16 cellular contexts compared by ENCODE assay signal in the genomic region with DNA sequence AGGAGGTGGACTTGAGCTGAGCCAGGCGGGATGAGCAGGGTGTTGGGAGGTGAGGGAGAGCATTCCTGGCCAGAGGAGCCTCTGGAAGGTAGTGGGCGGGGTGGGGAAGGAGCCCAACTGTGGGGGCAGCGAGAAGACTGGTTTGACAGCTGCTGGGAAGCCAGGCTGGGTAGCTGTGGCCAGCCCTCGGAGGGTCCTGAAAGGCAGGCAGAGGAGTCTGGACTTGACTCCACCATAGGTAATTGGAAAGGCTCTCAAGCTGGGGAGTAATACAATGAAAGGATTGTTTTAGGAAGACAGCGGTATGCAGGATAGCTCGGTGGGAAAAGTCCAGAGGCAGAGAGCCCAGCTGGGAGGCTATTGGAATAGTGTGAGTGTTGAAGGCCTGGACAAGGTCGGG.
"Had no signal": no experiment of that assay in that cellular context is flagged by ENCODE, and none has a peak within 500 bp of the region (broad histone marks: within the 10 kb centered on the region; RNA-seq: fewer than 3 reads in every experiment).

No MANE protein-coding gene starts in this region.

- H3K27ac Mint-ChIP-seq: activated B cell treated with CpG ODN at 0.5 μM for 24 hours; activated CD4-positive, alpha-beta T cell treated with anti-CD3 and anti-CD28 coated beads, Interleukin-2, amount 10 ng/mL, durations not matched to agents 24 days and 14 days; activated T-helper 1 cell treated with anti-CD3 and anti-CD28 coated beads, Interleukin-12 subunit alpha, Interleukin-12 subunit beta, Interleukin-2, Interleukin-4 antibody, amounts not matched to agents 30 ng/mL and 10 ng/mL and 1 ng/mL, durations not matched to agents 14 hours and 24 hours and 36 hours; stimulated activated memory B cell treated with anti-CD40 and anti-IgM and Interleukin-4, amounts not matched to agents 10 μg/mL and 1 μg/mL and 100 μg/mL, for 72 hours had no signal

- H3K9ac ChIP-seq: neural progenitor cell had no signal

- H3K36me3 Mint-ChIP-seq: stimulated activated memory B cell treated with anti-CD40 and anti-IgM and Interleukin-4, amounts not matched to agents 10 μg/mL and 1 μg/mL and 100 μg/mL, for 72 hours had no signal

- H3K9me3 ChIP-seq: esophagus squamous epithelium, left ventricle myocardium inferior, ovary, tibial nerve, vagina had no signal

- DNase-seq: activated B cell treated with CpG ODN at 0.5 μM for 24 hours; activated CD4-positive, alpha-beta T cell treated with anti-CD3 and anti-CD28 coated beads, Interleukin-2, amount 10 ng/mL, durations not matched to agents 24 days and 14 days; activated CD8-positive, alpha-beta memory T cell treated with anti-CD3 and anti-CD28 coated beads, Interleukin-2, amount 50 U/mL, for 48 hours; anterior cingulate cortex; caudate nucleus; esophagus squamous epithelium; hypothalamus; left ventricle myocardium inferior; stimulated activated CD4-positive, alpha-beta T cell treated with anti-CD3 and anti-CD28 coated beads, Interleukin-2, amount 100 ng/mL, for 48 hours; T-helper 2 cell had no signal

- H3K4me3 ChIP-seq: esophagus squamous epithelium, left ventricle myocardium inferior, neural progenitor cell, ovary, tibial nerve, vagina had no signal

- H3K36me3 ChIP-seq: neural progenitor cell, ovary had no signal

- H3K9me3 Mint-ChIP-seq: activated B cell treated with CpG ODN at 0.5 μM for 24 hours; activated CD4-positive, alpha-beta T cell treated with anti-CD3 and anti-CD28 coated beads, Interleukin-2, amount 10 ng/mL, durations not matched to agents 24 days and 14 days; activated T-helper 1 cell treated with anti-CD3 and anti-CD28 coated beads, Interleukin-12 subunit alpha, Interleukin-12 subunit beta, Interleukin-2, Interleukin-4 antibody, amounts not matched to agents 30 ng/mL and 10 ng/mL and 1 ng/mL, durations not matched to agents 14 hours and 24 hours and 36 hours; neural progenitor cell; stimulated activated memory B cell treated with anti-CD40 and anti-IgM and Interleukin-4, amounts not matched to agents 10 μg/mL and 1 μg/mL and 100 μg/mL, for 72 hours had no signal

- H3K4me1 Mint-ChIP-seq: activated CD4-positive, alpha-beta T cell treated with anti-CD3 and anti-CD28 coated beads, Interleukin-2, amount 10 ng/mL, durations not matched to agents 24 days and 14 days had no signal

- H3K27ac ChIP-seq: esophagus squamous epithelium, left ventricle myocardium inferior, neural progenitor cell, ovary, vagina had no signal

- H3K4me2 ChIP-seq: neural progenitor cell had no signal

- H3K4me3 Mint-ChIP-seq: activated B cell treated with CpG ODN at 0.5 μM for 24 hours; activated CD4-positive, alpha-beta T cell treated with anti-CD3 and anti-CD28 coated beads, Interleukin-2, amount 10 ng/mL, durations not matched to agents 24 days and 14 days; activated T-helper 1 cell treated with anti-CD3 and anti-CD28 coated beads, Interleukin-12 subunit alpha, Interleukin-12 subunit beta, Interleukin-2, Interleukin-4 antibody, amounts not matched to agents 30 ng/mL and 10 ng/mL and 1 ng/mL, durations not matched to agents 14 hours and 24 hours and 36 hours; neural progenitor cell; stimulated activated memory B cell treated with anti-CD40 and anti-IgM and Interleukin-4, amounts not matched to agents 10 μg/mL and 1 μg/mL and 100 μg/mL, for 72 hours had no signal

- H3K27me3 ChIP-seq: esophagus squamous epithelium, ovary, tibial nerve, vagina had no signal
